ENCODE assay signal across 8 cellular contexts in the genomic region with DNA sequence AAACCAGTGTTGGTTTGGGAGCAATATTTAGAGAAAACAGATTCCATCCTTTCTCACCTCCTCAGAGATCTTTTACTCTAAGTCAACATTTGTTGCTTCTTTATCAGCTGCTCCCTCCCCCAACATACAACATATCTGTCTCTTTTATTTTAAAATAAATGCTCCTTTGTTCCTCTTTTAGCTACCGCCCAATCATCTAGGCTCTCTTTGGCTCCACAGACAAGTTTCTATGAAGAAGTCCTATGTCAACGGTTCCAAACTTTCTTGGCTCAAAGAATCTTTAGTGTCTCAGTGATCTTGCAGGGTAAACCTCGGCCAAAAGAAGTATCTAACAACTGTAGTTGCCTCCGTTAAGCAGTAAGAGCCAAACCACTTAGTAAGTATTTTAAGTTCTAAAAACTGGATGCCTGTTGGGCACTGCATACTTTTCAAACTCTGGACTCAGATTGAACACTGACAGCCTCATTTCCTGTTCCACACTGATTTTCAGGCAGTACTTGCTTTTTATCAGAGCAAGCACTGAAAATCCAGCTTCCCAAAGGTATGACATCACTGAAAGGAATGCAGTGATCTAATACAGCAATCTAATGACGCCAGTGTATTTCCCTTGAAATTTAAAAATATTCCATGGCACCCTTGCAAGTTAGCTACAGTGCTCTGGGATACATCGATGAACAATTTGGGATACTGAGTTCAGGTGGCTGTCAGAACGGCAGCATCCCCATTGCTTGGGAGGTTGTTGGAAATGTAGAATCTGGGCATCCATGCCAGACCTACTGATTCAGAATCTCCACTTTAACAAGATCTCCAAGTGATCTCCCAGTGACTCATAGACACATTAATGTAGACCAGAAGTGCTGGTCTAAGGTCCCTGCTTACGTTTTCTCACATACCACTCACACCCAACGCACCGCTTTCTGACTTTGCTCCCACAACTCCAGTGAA. TPM values are rescaled to one million over a fixed set of nuclear protein-coding genes. Genes with fewer than 3 reads are reported as not detected.
DNase-seq lines count a peak whose midpoint lies in the region; ATAC-seq, FAIRE-seq and TF ChIP-seq lines count a peak whose summit lies in the region.

No MANE protein-coding gene starts in this region.

- peak overlapping the region; percentile 56 for H3K27ac Mint-ChIP-seq in memory B cell

- H3K27me3 Mint-ChIP-seq in memory B cell = no peaks in the 10 kb centered on the region

- H3K36me3 Mint-ChIP-seq in memory B cell = peaks cover 11% of the 10 kb centered on the region

- FAIRE-seq in GM19239 (lab: Jason Lieb, UNC) = no peak

- ATAC-seq in memory B cell (ENCODE audit: low read depth) = peak; percentile 53

- no peak overlapping the region for H3K4me3 Mint-ChIP-seq in memory B cell

- peak; percentile 97 for DNase-seq in A172 (ENCODE audit: low spot score)
- DNase-seq in Kasumi-1 (lab: John Stamatoyannopoulos, UW) = peak; percentile 29 to 43
- DNase-seq in coronary artery (ENCODE audit: low spot score) = no peak
- no peak for DNase-seq in memory B cell (ENCODE audit: low spot score in 2 of 2)
- DNase-seq in GM19239 (ENCODE audit: insufficient read length, low spot score) = no peak
- no peak for DNase-seq in NCI-H187 (lab: John Stamatoyannopoulos, UW)
- DNase-seq in hypothalamus (lab: John Stamatoyannopoulos, UW) = no peak
- no peak for DNase-seq in superior temporal gyrus (ENCODE audit: extremely low spot score)

- H3K27ac ChIP-seq in coronary artery = peak overlapping the region; percentile 50 to 80

- TF ChIP-seq CTCF in coronary artery (IDR thresholded peaks at IDR 0.05) = no peak

- H3K9me3 Mint-ChIP-seq in memory B cell = no peaks in the 10 kb centered on the region

- peak overlapping the region; percentile 4 for H3K4me3 ChIP-seq in coronary artery

- H3K4me1 Mint-ChIP-seq in memory B cell = peaks cover 47% of the 10 kb centered on the region

RNA-seq across cellular contexts. Expression of a gene that starts 26.8 kb away (rescaled TPM):
- 43.6 and 57.8 TPM in 2 replicates for total RNA-seq in A172 (2014; rRNA removed; shearing (Covaris generic))

RNA-seq across cellular contexts. Expression of a gene that starts 57.2 kb away (rescaled TPM):
- 34.4 and 41.7 TPM in 2 replicates for total RNA-seq in A172 (2014; rRNA removed; shearing (Covaris generic))

RNA-seq across cellular contexts. Expression of a gene that starts 57.7 kb away (rescaled TPM):
- total RNA-seq in A172 (2014; rRNA removed; shearing (Covaris generic)) = 15.9 and 19.4 TPM in 2 replicates

Comparison
In these comparisons a context has a peak if more than half of its experiments do, and no peak if none do; other contexts are left out.
1. DNase-seq: peak in A172 (single experiment) and Kasumi-1 (2 of 2); none in coronary artery (single experiment), memory B cell (0 of 2), GM19239 (single experiment), NCI-H187 (0 of 2), hypothalamus (0 of 51) and superior temporal gyrus (single experiment).